Comparison of ENCODE assay signal across 1 cellular context in genomic region chr6:116139917-116140316, GRCh38.
A peak's percentile ranks its signal among the peaks of the same experiment; 100 is the strongest.
TF ChIP-seq lines count a peak whose summit lies in the region.

No MANE protein-coding gene starts in this region.

TF ChIP-seq in K562, 482 proteins besides CTCF, POLR2A, EP300 and RAD21:
- TF ChIP-seq TEAD4 (IDR thresholded peaks at IDR 0.05; ENCODE audit: low read length), result 0 out of 2 replicates have a peak, but pooled peaks have one; percentile 22
- no peak for TF ChIP-seq TEAD4 (CRISPR knock-in tag; IDR thresholded peaks at IDR 0.05; ENCODE audit: borderline replicate concordance)
- peak; percentile 26 for TF ChIP-seq CTCFL (IDR thresholded peaks at IDR 0.05; ENCODE audit: borderline replicate concordance, insufficient read depth, low read depth, low read length, poor library complexity, severe bottlenecking)
- no peak for TF ChIP-seq FIP1L1 (IDR thresholded peaks at IDR 0.05; ENCODE audit: low read depth, low read length, poor library complexity, severe bottlenecking)
- no peak for TF ChIP-seq ARID4B (CRISPR knock-in tag; IDR thresholded peaks at IDR 0.05)
- peak; percentile 66 for TF ChIP-seq NFIC (IDR thresholded peaks at IDR 0.05)
